27 cellular contexts compared by ENCODE assay signal in the genomic region with DNA sequence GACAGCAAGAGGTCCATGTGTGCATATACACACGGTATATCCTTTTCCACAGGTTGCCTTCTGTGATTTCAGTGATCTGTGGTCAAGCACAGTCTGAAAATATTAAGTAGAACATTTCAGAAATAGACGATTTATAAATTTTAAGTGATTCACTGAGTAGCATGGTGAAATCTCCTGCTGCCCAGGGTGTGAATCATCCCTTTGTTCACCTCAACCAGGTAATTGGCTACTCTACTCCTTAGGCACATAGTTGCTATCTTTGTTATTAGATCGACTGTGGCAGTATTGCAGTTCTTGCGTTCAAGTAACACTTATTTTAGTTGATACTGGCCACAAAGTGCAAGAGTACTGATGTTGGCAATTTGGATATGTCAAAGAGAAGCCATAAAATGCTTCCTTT.
"Had no signal": no experiment of that assay in that cellular context is flagged by ENCODE, and none has a peak within 500 bp of the region (broad histone marks: within the 10 kb centered on the region; RNA-seq: fewer than 3 reads in every experiment).

No MANE protein-coding gene starts in this region.

- H3K27me3 Mint-ChIP-seq: progenitor cell of endocrine pancreas; stimulated activated naive B cell treated with anti-CD40 and anti-IgM and Interleukin-4, amounts not matched to agents 10 μg/mL and 1 μg/mL and 100 μg/mL, for 72 hours; stimulated activated naive CD8-positive, alpha-beta T cell treated with anti-CD3 and anti-CD28 coated beads, Interleukin-15, Interleukin-2, amounts not matched to agents 100 ng/mL and 50 ng/mL, for 24 hours had no signal

- H3K4me3 ChIP-seq: neural progenitor cell, ovary, psoas muscle, right lobe of liver, sigmoid colon, stomach, thoracic aorta, thyroid gland, transverse colon, upper lobe of left lung, vagina had no signal

- H3K36me3 ChIP-seq: neural progenitor cell, ovary, right lobe of liver, sigmoid colon, stomach, thoracic aorta, thyroid gland, transverse colon, upper lobe of left lung, vagina had no signal

- H3K27ac ChIP-seq: neural progenitor cell, ovary, parathyroid adenoma, psoas muscle, right lobe of liver, sigmoid colon, stomach, thoracic aorta, thyroid gland, transverse colon, upper lobe of left lung, vagina had no signal

- DNase-seq: natural killer cell; occipital lobe; ovary; posterior cingulate gyrus; psoas muscle; right cardiac atrium; right lobe of liver; sigmoid colon; small intestine; stimulated activated CD4-positive, alpha-beta T cell treated with anti-CD3 and anti-CD28 coated beads, Interleukin-15, amount 100 ng/mL, for 24 hours; stimulated activated CD4-positive, alpha-beta T cell treated with anti-CD3 and anti-CD28 coated beads, Interleukin-2, amount 100 ng/mL, for 24 hours; stimulated activated CD4-positive, alpha-beta T cell treated with anti-CD3 and anti-CD28 coated beads, Interleukin-2, amount 100 ng/mL, for 48 hours; stimulated activated CD4-positive, alpha-beta T cell treated with anti-CD3 and anti-CD28 coated beads, Interleukin-4, amount 100 ng/mL, for 24 hours; stimulated activated naive B cell treated with anti-CD40 and anti-IgM and Interleukin-4, amounts not matched to agents 10 μg/mL and 1 μg/mL and 100 μg/mL, for 72 hours; stimulated activated naive CD4-positive, alpha-beta T cell treated with Interleukin-2 at 50 U/mL for 16 hours; stomach; thyroid gland; transverse colon; upper lobe of left lung had no signal

- H3K9me3 Mint-ChIP-seq: nephron; neural progenitor cell; stimulated activated naive CD8-positive, alpha-beta T cell treated with anti-CD3 and anti-CD28 coated beads, Interleukin-15, Interleukin-2, amounts not matched to agents 100 ng/mL and 50 ng/mL, for 24 hours had no signal

- H3K9me3 ChIP-seq: ovary, psoas muscle, right lobe of liver, sigmoid colon, stomach, thoracic aorta, thyroid gland, transverse colon, upper lobe of left lung, vagina had no signal

- H3K36me3 Mint-ChIP-seq: natural killer cell; neural progenitor cell; stimulated activated effector memory CD8-positive, alpha-beta T cell treated with anti-CD3 and anti-CD28 coated beads, Interleukin-12 subunit alpha, Interleukin-12 subunit beta, amount 100 ng/mL, for 72 hours; stimulated activated naive B cell treated with anti-CD40 and anti-IgM and Interleukin-4, amounts not matched to agents 10 μg/mL and 1 μg/mL and 100 μg/mL, for 72 hours had no signal

- H3K4me1 Mint-ChIP-seq: natural killer cell; nephron; neural progenitor cell; stimulated activated effector memory CD8-positive, alpha-beta T cell treated with anti-CD3 and anti-CD28 coated beads, Interleukin-12 subunit alpha, Interleukin-12 subunit beta, amount 100 ng/mL, for 72 hours; stimulated activated naive B cell treated with anti-CD40 and anti-IgM and Interleukin-4, amounts not matched to agents 10 μg/mL and 1 μg/mL and 100 μg/mL, for 72 hours had no signal

- H3K27ac Mint-ChIP-seq: natural killer cell; nephron; neural progenitor cell; progenitor cell of endocrine pancreas; stimulated activated effector memory CD8-positive, alpha-beta T cell treated with anti-CD3 and anti-CD28 coated beads, Interleukin-12 subunit alpha, Interleukin-12 subunit beta, amount 100 ng/mL, for 72 hours; stimulated activated naive B cell treated with anti-CD40 and anti-IgM and Interleukin-4, amounts not matched to agents 10 μg/mL and 1 μg/mL and 100 μg/mL, for 72 hours; stimulated activated naive CD8-positive, alpha-beta T cell treated with anti-CD3 and anti-CD28 coated beads, Interleukin-15, Interleukin-2, amounts not matched to agents 100 ng/mL and 50 ng/mL, for 24 hours had no signal

- ATAC-seq: natural killer cell; psoas muscle; right cardiac atrium; right lobe of liver; stimulated activated effector memory CD8-positive, alpha-beta T cell treated with anti-CD3 and anti-CD28 coated beads, Interleukin-12 subunit alpha, Interleukin-12 subunit beta, amount 100 ng/mL, for 72 hours; stimulated activated naive B cell treated with anti-CD40 and anti-IgM and Interleukin-4, amounts not matched to agents 10 μg/mL and 1 μg/mL and 100 μg/mL, for 72 hours had no signal

- H3K4me1 ChIP-seq: neural progenitor cell, parathyroid adenoma, psoas muscle, right lobe of liver, sigmoid colon, stomach, thyroid gland, transverse colon, upper lobe of left lung, vagina had no signal

- H3K4me3 Mint-ChIP-seq: natural killer cell; nephron; neural progenitor cell; stimulated activated effector memory CD8-positive, alpha-beta T cell treated with anti-CD3 and anti-CD28 coated beads, Interleukin-12 subunit alpha, Interleukin-12 subunit beta, amount 100 ng/mL, for 72 hours; stimulated activated naive B cell treated with anti-CD40 and anti-IgM and Interleukin-4, amounts not matched to agents 10 μg/mL and 1 μg/mL and 100 μg/mL, for 72 hours; stimulated activated naive CD8-positive, alpha-beta T cell treated with anti-CD3 and anti-CD28 coated beads, Interleukin-15, Interleukin-2, amounts not matched to agents 100 ng/mL and 50 ng/mL, for 24 hours had no signal

- H3K27me3 ChIP-seq: neural progenitor cell, ovary, right lobe of liver, sigmoid colon, stomach, thyroid gland, transverse colon, upper lobe of left lung, vagina had no signal
